10 cellular contexts compared by ENCODE assay signal in genomic region chr20:17614812-17615644, GRCh38. TPM values are rescaled to one million over a fixed set of nuclear protein-coding genes. Genes with fewer than 3 reads are reported as not detected.
DNase-seq lines count a peak whose midpoint lies in the region; ATAC-seq and TF ChIP-seq lines count a peak whose summit lies in the region.
"Had no signal": no experiment of that assay in that cellular context is flagged by ENCODE, and none has a peak within 500 bp of the region (broad histone marks: within the 10 kb centered on the region; RNA-seq: fewer than 3 reads in every experiment).

No MANE protein-coding gene starts in this region.

- no peaks in the 10 kb centered on the region for H3K36me3 ChIP-seq in neural progenitor cell

- H3K27me3 Mint-ChIP-seq in chondrocyte (ENCODE audit: low read depth) (no peaks in the 10 kb centered on the region), type B pancreatic cell (no peaks in the 10 kb centered on the region), neural progenitor cell (ENCODE audit: insufficient read depth, low read depth) (peaks cover 7% of the 10 kb centered on the region)

- H3K79me2 ChIP-seq in neural progenitor cell (ENCODE audit: low read depth), result no peaks in the 10 kb centered on the region

- H3K27me3 ChIP-seq in neural progenitor cell, result no peaks in the 10 kb centered on the region

- no peak for TF ChIP-seq CTCF in chondrocyte (IDR thresholded peaks at IDR 0.05)
- TF ChIP-seq CTCF in type B pancreatic cell (conservative IDR thresholded peaks at IDR 0.05), result no peak
- TF ChIP-seq CTCF in neural progenitor cell (IDR thresholded peaks at IDR 0.05), result no peak

- no peak overlapping the region for H3K27ac ChIP-seq in neural progenitor cell

- no peak overlapping the region for H2AFZ ChIP-seq in neural progenitor cell (replicated peaks)

- no peaks in the 10 kb centered on the region for H3F3A ChIP-seq in neural progenitor cell (ENCODE audit: low read depth)

- H3K36me3 Mint-ChIP-seq in chondrocyte (ENCODE audit: low read depth) (peaks cover 33% of the 10 kb centered on the region), type B pancreatic cell (peaks cover 6% of the 10 kb centered on the region), neural progenitor cell (peaks cover 2% of the 10 kb centered on the region)

- H3K4me1 Mint-ChIP-seq in chondrocyte (ENCODE audit: low read depth), result peaks cover 45% of the 10 kb centered on the region
- peaks cover 9% of the 10 kb centered on the region for H3K4me1 Mint-ChIP-seq in type B pancreatic cell (ENCODE audit: unreplicated experiment)
- peaks cover 10% of the 10 kb centered on the region for H3K4me1 Mint-ChIP-seq in neural progenitor cell

- H3K9me3 ChIP-seq in neural progenitor cell (ENCODE audit: low read depth), result no peaks in the 10 kb centered on the region

- H3K4me1 ChIP-seq in neural progenitor cell, result no peaks in the 10 kb centered on the region

- no peak overlapping the region for H3K4me3 Mint-ChIP-seq in chondrocyte (ENCODE audit: unreplicated experiment)
- H3K4me3 Mint-ChIP-seq in type B pancreatic cell, result no peak overlapping the region
- no peak overlapping the region for H3K4me3 Mint-ChIP-seq in neural progenitor cell

- H3K4me3 ChIP-seq in neural progenitor cell, result no peak overlapping the region

- DNase-seq in activated CD8-positive, alpha-beta memory T cell treated with anti-CD3 and anti-CD28 coated beads for 24 hours, result peak; percentile 52
- no peak for DNase-seq in activated CD8-positive, alpha-beta memory T cell treated with anti-CD3 and anti-CD28 coated beads, Interleukin-2, amount 50 U/mL, for 48 hours
- DNase-seq in chondrocyte (ENCODE audit: low spot score), result no peak
- DNase-seq in mesenteric fat pad (ENCODE audit: low spot score), result peak; percentile 85
- no peak for DNase-seq in type B pancreatic cell (ENCODE audit: extremely low spot score, unreplicated experiment)
- no peak for DNase-seq in globus pallidus (ENCODE audit: low spot score)
- DNase-seq in neural progenitor cell (ENCODE audit: low spot score), result no peak
- DNase-seq: HCEC 1CT, T-helper 9 cell had no signal

- H4K20me1 ChIP-seq in neural progenitor cell (ENCODE audit: low read depth), result peaks cover 45% of the 10 kb centered on the region

- H3K4me2 ChIP-seq in neural progenitor cell, result no peak overlapping the region

- ATAC-seq in HG03175 (IDR thresholded peaks at IDR 0.05; ENCODE audit: unreplicated experiment), result no peak

- no peak overlapping the region for H3K9ac ChIP-seq in neural progenitor cell

- H3K27ac Mint-ChIP-seq in chondrocyte (ENCODE audit: unreplicated experiment) (peak overlapping the region; percentile 69), type B pancreatic cell (peak overlapping the region; percentile 50), neural progenitor cell (no peak overlapping the region)

- H3K9me3 Mint-ChIP-seq in chondrocyte (ENCODE audit: low read depth) (no peaks in the 10 kb centered on the region), type B pancreatic cell (no peaks in the 10 kb centered on the region), neural progenitor cell (no peaks in the 10 kb centered on the region)

RNA-seq across cellular contexts. Expression of gene DSTN, which starts 45.2 kb away (rescaled TPM):
- total RNA-seq in chondrocyte, result 878 to 1,290 TPM (median 1,265 TPM) in 3 replicates
- 165 TPM for total RNA-seq in mesenteric fat pad
- 193 and 287 TPM in 2 replicates for total RNA-seq in type B pancreatic cell (ENCODE audit: low replicate concordance)
- total RNA-seq in neural progenitor cell (ENCODE audit: low replicate concordance), result 107 and 158 TPM in 2 replicates

Comparison
In these comparisons a context has a peak if more than half of its experiments do, and no peak if none do; other contexts are left out.
1. DNase-seq: peak in activated CD8-positive, alpha-beta memory T cell treated with anti-CD3 and anti-CD28 coated beads for 24 hours (single experiment) and mesenteric fat pad (single experiment); none in activated CD8-positive, alpha-beta memory T cell treated with anti-CD3 and anti-CD28 coated beads, Interleukin-2, amount 50 U/mL, for 48 hours (single experiment), chondrocyte (single experiment), type B pancreatic cell (single experiment), globus pallidus (single experiment) and neural progenitor cell (single experiment).